ENCODE assay signal across 7 cellular contexts in the genomic region with DNA sequence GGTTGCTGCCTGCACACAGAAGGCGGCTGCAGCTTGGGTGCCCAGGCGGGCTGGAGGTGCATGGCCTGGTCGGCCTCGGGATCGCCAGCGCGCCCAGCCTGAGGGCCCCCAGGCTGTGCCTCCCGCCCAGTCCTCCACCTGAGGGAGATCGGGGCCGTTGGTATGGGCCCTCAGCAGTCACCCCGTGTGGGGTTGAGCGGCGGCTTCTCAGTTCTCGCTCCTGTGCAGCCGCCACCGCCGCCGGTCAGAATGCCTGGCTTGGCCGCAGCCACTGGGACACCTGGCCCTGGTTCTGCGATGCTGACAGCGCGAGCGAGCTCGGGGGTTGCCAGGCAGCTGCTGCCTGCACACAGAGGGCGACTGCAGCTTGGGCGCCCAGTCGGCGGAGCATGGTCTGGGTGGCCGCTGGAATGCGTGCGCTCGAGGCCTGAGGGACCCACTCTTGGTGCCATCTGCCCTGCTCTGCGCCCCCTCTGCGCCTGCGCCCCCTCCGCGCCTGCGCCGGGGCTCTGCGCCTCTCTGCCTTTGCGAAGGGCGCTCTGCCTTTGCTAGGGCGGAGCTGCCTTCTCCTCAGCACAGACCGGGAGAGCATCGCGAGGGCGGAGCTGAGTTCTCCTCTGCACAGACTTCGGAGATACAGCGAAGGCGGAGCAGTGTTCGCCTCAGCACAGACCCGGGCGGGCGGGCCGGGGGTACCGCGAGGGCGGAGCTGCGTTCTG.
DNase-seq lines count a peak whose midpoint lies in the region; ATAC-seq, FAIRE-seq and TF ChIP-seq lines count a peak whose summit lies in the region.
"Not testable (repeated sequence)": the region's sequence is repeated elsewhere in the genome, so short reads cannot be mapped to it uniquely, and the experiment has no call there.

No MANE protein-coding gene starts in this region.

- POLR2A ChIA-PET in HepG2 (lab: Yijun Ruan, JAX), result not testable (repeated sequence)

- TF ChIP-seq CTCF in NB4 (IDR thresholded peaks at IDR 0.05; ENCODE audit: low read depth, low read length); HepG2 (CRISPR knock-in tag; IDR thresholded peaks at IDR 0.05): not testable (repeated sequence)

- not testable (repeated sequence) for H3K27me3 ChIP-seq in HepG2 (ENCODE audit: control insufficient read depth in 1 of 2, insufficient read depth in 2 of 2, low read length in 2 of 2)

- H3K4me3 ChIP-seq in NB4 (ENCODE audit: low read depth, low read length) (peak overlapping the region; percentile 21), HepG2 (replicated peaks in 1 of 3; ENCODE audit: insufficient read depth in 1 of 3, low read depth in 2 of 3, low read length in 3 of 3) (peak overlapping the region in 2 of 3 experiments; percentile 54 to 62; a peak in 3 of 6 replicates)

- WGBS in HepG2 (ENCODE audit: low lambda C conversion rate), result 0% methylated on average over 2 of the region's 59 CpGs

- not testable (repeated sequence) for H3K27ac ChIP-seq in HepG2 (ENCODE audit: extremely low read length, insufficient read depth, low read length)

- peak; percentile 85 for DNase-seq in NB4 (ENCODE audit: low read depth)
- DNase-seq in activated T-cell treated with anti-CD3 and anti-CD28 coated beads for 1 hour (ENCODE audit: low read depth), result peak; percentile 57
- peak; percentile 53 for DNase-seq in effector CD4-positive, alpha-beta T cell
- DNase-seq in HepG2 (ENCODE audit: low spot score), result peak; percentile 51
- DNase-seq in stimulated activated CD4-positive, alpha-beta T cell treated with anti-CD3 and anti-CD28 coated beads, Interleukin-12 subunit alpha, Interleukin-12 subunit beta, amount 100 ng/mL, for 48 hours (ENCODE audit: low read depth in 2 of 3, low spot score in 1 of 3), result peak; percentile 44 to 65 (median 61)

- not testable (repeated sequence) for H3K36me3 ChIP-seq in HepG2 (replicated peaks in 1 of 2; ENCODE audit: control insufficient read depth in 1 of 2, insufficient read depth in 2 of 2, low read length in 2 of 2)

- peak; percentile 100 for ATAC-seq in GM18867 (IDR thresholded peaks at IDR 0.05; ENCODE audit: unreplicated experiment)
- peak; percentile 100 for ATAC-seq in HG02798 (IDR thresholded peaks at IDR 0.05; ENCODE audit: poor library complexity, unreplicated experiment)
- ATAC-seq in HepG2, result peak; percentile 100

- H3K4me1 ChIP-seq in HepG2 (ENCODE audit: insufficient read depth, low read length), result not testable (repeated sequence)

- intact Hi-C loops in HepG2 (cut with micrococcal nuclease; ENCODE audit: unreplicated experiment), result not testable (repeated sequence)

- not testable (repeated sequence) for H2AFZ ChIP-seq in HepG2 (ENCODE audit: low read length)

- not testable (repeated sequence) for TF ChIP-seq RAD21 in HepG2 (CRISPR knock-in tag; IDR thresholded peaks at IDR 0.05)

- not testable (repeated sequence) for H3K79me2 ChIP-seq in HepG2 (ENCODE audit: insufficient read depth, low read length)

- not testable (repeated sequence) for H3K9me3 ChIP-seq in HepG2 (ENCODE audit: low read length)

- not testable (repeated sequence) for BruUV-seq in HepG2 (replicated peaks; lab: Mats Ljungman, UMichigan)

- H4K20me1 ChIP-seq in HepG2 (ENCODE audit: insufficient read depth, low read length), result not testable (repeated sequence)

- CTCF ChIA-PET in HepG2 (lab: Yijun Ruan, JAX; ENCODE audit: low intra/inter-chr PET ratio, low total read pairs), result not testable (repeated sequence)

- H3K9ac ChIP-seq in HepG2 (ENCODE audit: insufficient read depth, low read depth, low read length), result not testable (repeated sequence)

- in situ Hi-C loops in HepG2 (cut with HindIII; ENCODE audit: extremely low pct_ligation_motif_present, low pct_unique_long_range_greater_than_20kb), result not testable (repeated sequence)

- not testable (repeated sequence) for TF ChIP-seq EP300 in HepG2 (IDR thresholded peaks at IDR 0.05; ENCODE audit: low read depth in 2 of 2, low read length in 2 of 2); HepG2 (CRISPR knock-in tag; IDR thresholded peaks at IDR 0.05; ENCODE audit: borderline replicate concordance)

- not testable (repeated sequence) for FAIRE-seq in HepG2 (lab: Jason Lieb, UNC)

- peak overlapping the region; percentile 66 for H3K4me2 ChIP-seq in HepG2 (ENCODE audit: low read depth, low read length)

- not testable (repeated sequence) for TF ChIP-seq POLR2A in NB4 (IDR thresholded peaks at IDR 0.05; ENCODE audit: extremely low read depth, insufficient read length)
- TF ChIP-seq POLR2A in HepG2 (IDR thresholded peaks at IDR 0.05; ENCODE audit: insufficient read depth in 1 of 2, low read depth in 2 of 2, low read length in 2 of 2), result peak in 1 of 2 experiments; percentile 56; a peak in 2 of 4 replicates

TF ChIP-seq in HepG2, 621 proteins besides CTCF, POLR2A, EP300 and RAD21 (continues in another document):
- TF ChIP-seq ZFY (CRISPR knock-in tag; IDR thresholded peaks at IDR 0.05), result peak; percentile 54
- peak; percentile 32 for TF ChIP-seq HNRNPLL (IDR thresholded peaks at IDR 0.05; ENCODE audit: low read depth, low read length, poor library complexity, severe bottlenecking)
- TF ChIP-seq MAX (IDR thresholded peaks at IDR 0.05), result peak; percentile 78
- peak; percentile 64; the same call in 1 of the 2 replicates for TF ChIP-seq UBTF (CRISPR knock-in tag; IDR thresholded peaks at IDR 0.05)
- peak; percentile 19; the same call in 1 of the 2 replicates for TF ChIP-seq ARID5B (CRISPR knock-in tag; IDR thresholded peaks at IDR 0.05)
- TF ChIP-seq NRL (CRISPR knock-in tag; IDR thresholded peaks at IDR 0.05; ENCODE audit: borderline replicate concordance), result peak; percentile 62; the same call in 1 of the 2 replicates
- 0 out of 2 replicates have a peak, but pooled peaks have one; percentile 12 for TF ChIP-seq FOXO1 (CRISPR knock-in tag; IDR thresholded peaks at IDR 0.05)
- TF ChIP-seq, protein P1, sequence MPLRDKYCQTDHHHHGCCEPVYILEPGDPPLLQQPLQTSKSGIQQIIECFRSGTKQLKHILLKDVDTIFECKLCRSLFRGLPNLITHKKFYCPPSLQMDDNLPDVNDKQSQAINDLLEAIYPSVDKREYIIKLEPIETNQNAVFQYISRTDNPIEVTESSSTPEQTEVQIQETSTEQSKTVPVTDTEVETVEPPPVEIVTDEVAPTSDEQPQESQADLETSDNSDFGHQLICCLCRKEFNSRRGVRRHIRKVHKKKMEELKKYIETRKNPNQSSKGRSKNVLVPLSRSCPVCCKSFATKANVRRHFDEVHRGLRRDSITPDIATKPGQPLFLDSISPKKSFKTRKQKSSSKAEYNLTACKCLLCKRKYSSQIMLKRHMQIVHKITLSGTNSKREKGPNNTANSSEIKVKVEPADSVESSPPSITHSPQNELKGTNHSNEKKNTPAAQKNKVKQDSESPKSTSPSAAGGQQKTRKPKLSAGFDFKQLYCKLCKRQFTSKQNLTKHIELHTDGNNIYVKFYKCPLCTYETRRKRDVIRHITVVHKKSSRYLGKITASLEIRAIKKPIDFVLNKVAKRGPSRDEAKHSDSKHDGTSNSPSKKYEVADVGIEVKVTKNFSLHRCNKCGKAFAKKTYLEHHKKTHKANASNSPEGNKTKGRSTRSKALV (CRISPR knock-in tag; IDR thresholded peaks at IDR 0.05), result peak; percentile 66; the same call in 1 of the 2 replicates
